In the genomic region with DNA sequence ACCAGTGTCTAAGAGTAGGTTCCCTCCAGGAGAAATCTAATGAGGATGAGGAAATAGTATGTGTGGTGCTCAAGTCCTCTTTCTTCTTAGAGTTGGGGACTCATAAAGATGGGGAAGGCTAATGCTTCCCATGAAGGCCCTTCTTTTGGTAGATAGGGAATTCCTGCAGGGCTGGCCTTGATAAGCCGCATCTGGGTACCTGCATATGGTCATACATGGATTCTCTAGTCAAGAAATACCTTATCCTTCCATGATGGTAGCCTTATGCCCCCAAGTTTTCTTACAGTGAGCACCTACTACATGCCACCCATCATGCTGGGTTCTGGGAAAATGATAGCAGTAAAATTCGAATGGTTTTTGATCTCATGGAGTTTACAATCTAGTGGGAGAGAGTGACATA, we compare ENCODE assay signal across 36 cellular contexts.
"Had no signal": no experiment of that assay in that cellular context is flagged by ENCODE, and none has a peak within 500 bp of the region (broad histone marks: within the 10 kb centered on the region; RNA-seq: fewer than 3 reads in every experiment).

No MANE protein-coding gene starts in this region.

- H3K27me3 ChIP-seq: adrenal gland, body of pancreas, brain microvascular endothelial cell, breast epithelium had no signal

- H3K27ac ChIP-seq: adrenal gland, body of pancreas, brain microvascular endothelial cell, breast epithelium, VCaP had no signal

- H3K36me3 ChIP-seq: adrenal gland, brain microvascular endothelial cell, breast epithelium had no signal

- H3K9me3 Mint-ChIP-seq: activated B cell treated with CpG ODN at 0.5 μM for 24 hours; activated CD4-positive, alpha-beta memory T cell treated with anti-CD3 and anti-CD28 coated beads for 36 hours; activated CD4-positive, alpha-beta T cell treated with anti-CD3 and anti-CD28 coated beads, Interleukin-2, amount 10 ng/mL, durations not matched to agents 24 days and 14 days; activated CD8-positive, alpha-beta T cell treated with anti-CD3 and anti-CD28 coated beads for 36 hours; activated naive CD4-positive, alpha-beta T cell treated with anti-CD3 and anti-CD28 coated beads for 36 hours; activated naive CD4-positive, alpha-beta T cell treated with anti-CD3 and anti-CD28 coated beads, Interleukin-2, amount 50 U/mL, for 72 hours; activated naive CD8-positive, alpha-beta T cell treated with anti-CD3 and anti-CD28 coated beads for 36 hours; activated T-cell treated with anti-CD3 and anti-CD28 coated beads, Interleukin-2, amount 50 U/mL, for 4 hours; activated T-cell treated with anti-CD3 and anti-CD28 coated beads, Interleukin-2, amount 50 U/mL, for 72 hours; activated T-helper 1 cell treated with anti-CD3 and anti-CD28 coated beads, Interleukin-12 subunit alpha, Interleukin-12 subunit beta, Interleukin-2, Interleukin-4 antibody, amounts not matched to agents 30 ng/mL and 10 ng/mL and 1 ng/mL, durations not matched to agents 14 hours and 24 hours and 36 hours; activated T-helper 17 cell treated with anti-CD3 and anti-CD28 coated beads, Interleukin-2, amount 50 U/mL, for 72 hours; central memory CD8-positive, alpha-beta T cell; T-helper 1 cell treated with Interleukin-12 subunit alpha and Interleukin-12 subunit beta and Interleukin-4 antibody, amounts not matched to agents 30 μg/mL and 1 μg/mL, for 36 hours; T-helper 2 cell treated with Interferon-gamma antibody and Interleukin-4, amounts not matched to agents 5 μg/mL and 100 μg/mL, for 36 hours had no signal

- H3K4me1 ChIP-seq: adrenal gland, breast epithelium had no signal

- H3K27me3 Mint-ChIP-seq: activated B cell treated with CpG ODN at 0.5 μM for 24 hours; activated CD4-positive, alpha-beta memory T cell treated with anti-CD3 and anti-CD28 coated beads for 36 hours; activated CD4-positive, alpha-beta T cell treated with anti-CD3 and anti-CD28 coated beads, Interleukin-2, amount 10 ng/mL, durations not matched to agents 24 days and 14 days; activated CD8-positive, alpha-beta T cell treated with anti-CD3 and anti-CD28 coated beads for 36 hours; activated naive CD8-positive, alpha-beta T cell treated with anti-CD3 and anti-CD28 coated beads for 36 hours; activated T-helper 17 cell treated with anti-CD3 and anti-CD28 coated beads, Interleukin-2, amount 50 U/mL, for 72 hours; central memory CD8-positive, alpha-beta T cell had no signal

- H3K4me3 Mint-ChIP-seq: activated B cell treated with CpG ODN at 0.5 μM for 24 hours; activated CD4-positive, alpha-beta memory T cell treated with anti-CD3 and anti-CD28 coated beads for 36 hours; activated CD4-positive, alpha-beta T cell treated with anti-CD3 and anti-CD28 coated beads, Interleukin-2, amount 10 ng/mL, durations not matched to agents 24 days and 14 days; activated CD8-positive, alpha-beta T cell treated with anti-CD3 and anti-CD28 coated beads for 36 hours; activated naive CD4-positive, alpha-beta T cell treated with anti-CD3 and anti-CD28 coated beads for 36 hours; activated naive CD8-positive, alpha-beta T cell treated with anti-CD3 and anti-CD28 coated beads for 36 hours; activated T-cell treated with anti-CD3 and anti-CD28 coated beads, Interleukin-2, amount 50 U/mL, for 4 hours; activated T-cell treated with anti-CD3 and anti-CD28 coated beads, Interleukin-2, amount 50 U/mL, for 72 hours; activated T-helper 1 cell treated with anti-CD3 and anti-CD28 coated beads, Interleukin-12 subunit alpha, Interleukin-12 subunit beta, Interleukin-2, Interleukin-4 antibody, amounts not matched to agents 30 ng/mL and 10 ng/mL and 1 ng/mL, durations not matched to agents 14 hours and 24 hours and 36 hours; activated T-helper 17 cell treated with anti-CD3 and anti-CD28 coated beads, Interleukin-2, amount 50 U/mL, for 72 hours; central memory CD8-positive, alpha-beta T cell; T-helper 1 cell treated with Interleukin-12 subunit alpha and Interleukin-12 subunit beta and Interleukin-4 antibody, amounts not matched to agents 30 μg/mL and 1 μg/mL, for 36 hours; T-helper 2 cell treated with Interferon-gamma antibody and Interleukin-4, amounts not matched to agents 5 μg/mL and 100 μg/mL, for 36 hours had no signal

- H3K9me3 ChIP-seq: adrenal gland, body of pancreas, breast epithelium had no signal

- H3K27ac Mint-ChIP-seq: activated B cell treated with CpG ODN at 0.5 μM for 24 hours; activated CD4-positive, alpha-beta memory T cell treated with anti-CD3 and anti-CD28 coated beads for 36 hours; activated CD4-positive, alpha-beta T cell treated with anti-CD3 and anti-CD28 coated beads, Interleukin-2, amount 10 ng/mL, durations not matched to agents 24 days and 14 days; activated CD8-positive, alpha-beta T cell treated with anti-CD3 and anti-CD28 coated beads for 36 hours; activated naive CD4-positive, alpha-beta T cell treated with anti-CD3 and anti-CD28 coated beads for 36 hours; activated naive CD4-positive, alpha-beta T cell treated with anti-CD3 and anti-CD28 coated beads, Interleukin-2, amount 50 U/mL, for 72 hours; activated naive CD8-positive, alpha-beta T cell treated with anti-CD3 and anti-CD28 coated beads for 36 hours; activated T-cell treated with anti-CD3 and anti-CD28 coated beads, Interleukin-2, amount 50 U/mL, for 72 hours; activated T-helper 1 cell treated with anti-CD3 and anti-CD28 coated beads, Interleukin-12 subunit alpha, Interleukin-12 subunit beta, Interleukin-2, Interleukin-4 antibody, amounts not matched to agents 30 ng/mL and 10 ng/mL and 1 ng/mL, durations not matched to agents 14 hours and 24 hours and 36 hours; activated T-helper 17 cell treated with anti-CD3 and anti-CD28 coated beads, Interleukin-2, amount 50 U/mL, for 72 hours; T-helper 1 cell treated with Interleukin-12 subunit alpha and Interleukin-12 subunit beta and Interleukin-4 antibody, amounts not matched to agents 30 μg/mL and 1 μg/mL, for 36 hours; T-helper 2 cell treated with Interferon-gamma antibody and Interleukin-4, amounts not matched to agents 5 μg/mL and 100 μg/mL, for 36 hours had no signal

- H3K4me1 Mint-ChIP-seq: activated B cell treated with CpG ODN at 0.5 μM for 24 hours; activated CD4-positive, alpha-beta T cell treated with anti-CD3 and anti-CD28 coated beads, Interleukin-2, amount 10 ng/mL, durations not matched to agents 24 days and 14 days; activated naive CD8-positive, alpha-beta T cell treated with anti-CD3 and anti-CD28 coated beads for 36 hours; activated T-helper 17 cell treated with anti-CD3 and anti-CD28 coated beads, Interleukin-2, amount 50 U/mL, for 72 hours had no signal

- ATAC-seq: activated CD8-positive, alpha-beta T cell treated with anti-CD3 and anti-CD28 coated beads for 36 hours; activated naive CD4-positive, alpha-beta T cell treated with anti-CD3 and anti-CD28 coated beads, Interleukin-2, amount 50 U/mL, for 72 hours; activated T-cell treated with anti-CD3 and anti-CD28 coated beads, Interleukin-2, amount 50 U/mL, for 4 hours; activated T-cell treated with anti-CD3 and anti-CD28 coated beads, Interleukin-2, amount 50 U/mL, for 72 hours; activated T-helper 17 cell treated with anti-CD3 and anti-CD28 coated beads, Interleukin-2, amount 50 U/mL, for 72 hours; body of pancreas had no signal

- H3K4me3 ChIP-seq: adrenal gland, body of pancreas, breast epithelium had no signal

- DNase-seq: activated B cell treated with CpG ODN at 0.5 μM for 24 hours; activated CD4-positive, alpha-beta memory T cell treated with anti-CD3 and anti-CD28 coated beads for 36 hours; activated CD4-positive, alpha-beta T cell treated with anti-CD3 and anti-CD28 coated beads for 4 hours; activated CD4-positive, alpha-beta T cell treated with anti-CD3 and anti-CD28 coated beads, Interleukin-2, amount 10 ng/mL, durations not matched to agents 24 days and 14 days; activated CD4-positive, alpha-beta T cell treated with anti-CD3 and anti-CD28 coated beads, Interleukin-2, amount 50 U/mL, for 1 hour; activated CD4-positive, alpha-beta T cell treated with anti-CD3 and anti-CD28 coated beads, Interleukin-2, amount 50 U/mL, for 4 hours; activated CD4-positive, CD25-positive, alpha-beta regulatory T cell treated with anti-CD3 and anti-CD28 coated beads, Interleukin-2, amount 50 U/mL, for 72 hours; activated CD8-positive, alpha-beta memory T cell treated with anti-CD3 and anti-CD28 coated beads, Interleukin-2, amount 50 U/mL, for 4 hours; activated CD8-positive, alpha-beta T cell treated with anti-CD3 and anti-CD28 coated beads for 36 hours; activated effector memory CD4-positive, alpha-beta T cell treated with anti-CD3 and anti-CD28 coated beads, Interleukin-2, amount 50 U/mL, for 16 hours; activated gamma-delta T cell treated with Interleukin-2 at 50 U/mL for 16 hours; activated naive CD4-positive, alpha-beta T cell; activated naive CD4-positive, alpha-beta T cell treated with anti-CD3 and anti-CD28 coated beads for 36 hours; activated naive CD4-positive, alpha-beta T cell treated with anti-CD3 and anti-CD28 coated beads, Interleukin-2, amount 50 U/mL, for 16 hours; activated naive CD8-positive, alpha-beta T cell treated with anti-CD3 and anti-CD28 coated beads for 36 hours; activated T-cell treated with anti-CD3 and anti-CD28 coated beads for 4 hours; activated T-cell treated with anti-CD3 and anti-CD28 coated beads, Interleukin-2, amount 50 U/mL, for 1 hour; activated T-cell treated with anti-CD3 and anti-CD28 coated beads, Interleukin-2, amount 50 U/mL, for 4 hours; activated T-cell treated with anti-CD3 and anti-CD28 coated beads, Interleukin-2, amount 50 U/mL, for 72 hours; adrenal gland; amniotic stem cell; aorta; body of pancreas; brain microvascular endothelial cell; caudate nucleus; T-helper 1 cell; T-helper 2 cell; T-helper 9 cell had no signal
